16 cellular contexts compared by ENCODE assay signal in the genomic region with DNA sequence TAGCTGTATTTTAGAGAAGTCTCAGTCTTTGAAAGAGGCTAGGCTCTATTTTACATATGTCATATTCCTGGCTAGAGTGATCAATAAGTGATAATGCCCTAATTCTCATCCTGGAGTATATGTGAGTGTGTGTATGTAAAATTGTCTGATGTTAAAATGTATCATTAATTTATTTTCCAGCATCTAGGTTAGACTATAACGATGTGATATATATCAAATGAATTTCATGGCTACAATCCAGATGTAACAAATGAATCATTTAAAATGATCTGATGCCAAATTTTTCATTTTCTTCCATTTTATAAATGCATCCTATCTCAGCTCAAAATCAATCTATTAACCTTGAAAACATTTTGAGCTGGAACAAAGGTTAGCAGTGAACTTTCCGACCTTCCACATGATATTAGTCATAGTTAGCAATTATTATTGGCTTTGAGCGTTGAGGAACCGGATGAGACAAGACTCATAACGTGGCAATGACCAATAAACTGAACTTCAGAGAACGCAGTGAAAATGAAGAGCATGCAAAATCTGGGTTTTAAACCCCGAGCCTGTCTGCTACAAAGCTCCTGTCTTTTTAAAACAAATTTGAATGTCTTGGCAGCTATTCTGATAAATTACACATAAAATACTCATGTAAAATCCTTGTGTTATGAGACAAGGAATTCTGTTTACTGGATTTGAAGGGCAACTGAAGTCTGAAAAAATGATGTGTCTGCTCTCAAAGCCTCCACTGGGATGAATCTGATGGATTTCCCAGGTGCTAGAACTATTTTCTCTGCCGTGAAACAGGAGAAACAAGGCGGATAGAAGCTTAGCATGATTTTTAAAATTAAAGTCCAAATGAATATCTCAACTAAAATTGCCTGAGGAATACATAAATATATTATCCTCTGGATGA.
DNase-seq lines count a peak whose midpoint lies in the region; TF ChIP-seq lines count a peak whose summit lies in the region.
"Had no signal": no experiment of that assay in that cellular context is flagged by ENCODE, and none has a peak within 500 bp of the region (broad histone marks: within the 10 kb centered on the region; RNA-seq: fewer than 3 reads in every experiment).

No MANE protein-coding gene starts in this region.

- H2BK120ac ChIP-seq in mesenchymal stem cell (ENCODE audit: low read depth, low read length): no peak overlapping the region

- no peak overlapping the region for H3K9ac ChIP-seq in Karpas-422 (ENCODE audit: low read length)
- H3K9ac ChIP-seq in mesenchymal stem cell (ENCODE audit: low read length): peak overlapping the region; percentile 93
- H3K9ac ChIP-seq: BLaER1, KMS-11 had no signal

- H3K18ac ChIP-seq in mesenchymal stem cell (ENCODE audit: low read depth in 1 of 2, low read length in 2 of 2): no peak overlapping the region

- H3K36me3 ChIP-seq in Karpas-422 (ENCODE audit: insufficient read depth, low read length): no peaks in the 10 kb centered on the region
- H3K36me3 ChIP-seq in brain microvascular endothelial cell (replicated peaks): no peaks in the 10 kb centered on the region
- H3K36me3 ChIP-seq in mesenchymal stem cell (ENCODE audit: control insufficient read depth in 1 of 2, insufficient read depth in 2 of 2, low read depth in 1 of 2, low read length in 2 of 2): peaks cover 0 to 2% of the 10 kb centered on the region in 2 experiments
- H3K36me3 ChIP-seq: ascending aorta, BLaER1, heart right ventricle had no signal

- no peak for TF ChIP-seq CTCF in AG10803 (conservative IDR thresholded peaks at IDR 0.05; ENCODE audit: low read length)
- TF ChIP-seq CTCF in brain microvascular endothelial cell (IDR thresholded peaks at IDR 0.05; ENCODE audit: low read depth, low read length, missing control alignments): no peak

- H3K14ac ChIP-seq in mesenchymal stem cell (ENCODE audit: low read length in 2 of 2): no peak overlapping the region

- H3K9me3 ChIP-seq in Karpas-422 (ENCODE audit: low read length) (no peaks in the 10 kb centered on the region), mesenchymal stem cell (ENCODE audit: control insufficient read depth, low read length) (no peaks in the 10 kb centered on the region)
- H3K9me3 ChIP-seq: ascending aorta, heart right ventricle had no signal

- H2BK5ac ChIP-seq in mesenchymal stem cell (ENCODE audit: low read depth, low read length, poor library complexity, severe bottlenecking): no peak overlapping the region

- H3K4ac ChIP-seq in mesenchymal stem cell (ENCODE audit: low read depth in 1 of 2, low read length in 2 of 2): no peak overlapping the region

- H3K4me1 ChIP-seq in Karpas-422 (ENCODE audit: low read length): peaks cover 3% of the 10 kb centered on the region; the same call in 1 of the 2 replicates
- H3K4me1 ChIP-seq in mesenchymal stem cell (ENCODE audit: control insufficient read depth, insufficient read depth, low read depth, low read length): no peaks in the 10 kb centered on the region
- H3K4me1 ChIP-seq: BLaER1 had no signal

- H2BK15ac ChIP-seq in mesenchymal stem cell (ENCODE audit: low read depth, poor library complexity, severe bottlenecking): no peak overlapping the region

- WGBS in mesenchymal stem cell: 85% methylated on average over 6 of the region's 9 CpGs

- 0 out of 2 replicates have a peak overlapping the region, but pooled peaks have one; percentile 27 for H2AFZ ChIP-seq in Karpas-422 (ENCODE audit: low read length)
- no peak overlapping the region for H2AFZ ChIP-seq in mesenchymal stem cell (ENCODE audit: low read depth, low read length)

- no peak overlapping the region for H2BK12ac ChIP-seq in mesenchymal stem cell (ENCODE audit: low read length in 2 of 2)

- H3K27me3 ChIP-seq in Karpas-422 (ENCODE audit: low read length) (no peaks in the 10 kb centered on the region), brain microvascular endothelial cell (replicated peaks) (no peaks in the 10 kb centered on the region), mesenchymal stem cell (ENCODE audit: control insufficient read depth in 1 of 2, insufficient read depth in 1 of 2, low read length in 2 of 2) (no peaks in the 10 kb centered on the region)
- H3K27me3 ChIP-seq: ascending aorta, BLaER1, heart right ventricle had no signal

- peak; percentile 48 for DNase-seq in AG10803 (ENCODE audit: low read depth)
- no peak for DNase-seq in Karpas-422
- peak; percentile 65 for DNase-seq in brain microvascular endothelial cell
- DNase-seq in mesenchymal stem cell: no peak
- no peak for DNase-seq in cerebellar cortex (ENCODE audit: low spot score)
- DNase-seq in NCI-H748 (lab: John Stamatoyannopoulos, UW; ENCODE audit: unreplicated experiment): no peak
- DNase-seq in NCI-H748 treated with DMSO at 0.1 percent for 48 hours (lab: John Stamatoyannopoulos, UW): no peak
- DNase-seq in COLO668 (lab: John Stamatoyannopoulos, UW; ENCODE audit: unreplicated experiment): no peak
- DNase-seq: heart right ventricle; NCI-H526; stimulated activated CD4-positive, alpha-beta T cell treated with anti-CD3 and anti-CD28 coated beads, Interleukin-12 subunit alpha, Interleukin-12 subunit beta, amount 100 ng/mL, for 4 hours; SW 1271 had no signal

- H4K91ac ChIP-seq in mesenchymal stem cell (ENCODE audit: low read length): no peak overlapping the region

- no peak overlapping the region for H4K8ac ChIP-seq in mesenchymal stem cell (ENCODE audit: low read length)

- H3K79me1 ChIP-seq in mesenchymal stem cell (replicated peaks; ENCODE audit: low read length, poor library complexity, severe bottlenecking): no peaks in the 10 kb centered on the region

- H3K23ac ChIP-seq in mesenchymal stem cell (ENCODE audit: low read length in 2 of 2): no peak overlapping the region

- no peaks in the 10 kb centered on the region for H3K9me2 ChIP-seq in Karpas-422 (replicated peaks; ENCODE audit: insufficient read depth, low read length)

- no peaks in the 10 kb centered on the region for H3K79me2 ChIP-seq in Karpas-422 (ENCODE audit: low read length)

- no peak overlapping the region for H3K4me3 ChIP-seq in AG10803 (ENCODE audit: low read length)
- H3K4me3 ChIP-seq in Karpas-422 (ENCODE audit: low read length): no peak overlapping the region
- no peak overlapping the region for H3K4me3 ChIP-seq in brain microvascular endothelial cell (ENCODE audit: low read depth, low read length)
- peak overlapping the region in 1 of 2 experiments; percentile 53 for H3K4me3 ChIP-seq in mesenchymal stem cell (ENCODE audit: insufficient read depth in 1 of 2, low read depth in 1 of 2, low read length in 2 of 2)
- H3K4me3 ChIP-seq: ascending aorta, BLaER1, GM12878, heart right ventricle had no signal

- no peaks in the 10 kb centered on the region for H4K20me1 ChIP-seq in Karpas-422 (ENCODE audit: insufficient read depth, low read depth, low read length)
- H4K20me1 ChIP-seq: BLaER1 had no signal

- in situ Hi-C loops in brain microvascular endothelial cell (cut with HindIII; ENCODE audit: low pct_ligation_motif_present, low sequenced_read_pairs): no loop called here

- H2AK5ac ChIP-seq in mesenchymal stem cell (ENCODE audit: low read length, severe bottlenecking): no peak overlapping the region

- H3K4me2 ChIP-seq in Karpas-422 (ENCODE audit: low read depth, low read length, poor library complexity, severe bottlenecking) (no peak overlapping the region), mesenchymal stem cell (ENCODE audit: low read length, poor library complexity, severe bottlenecking) (no peak overlapping the region)
- H3K4me2 ChIP-seq: BLaER1, KMS-11 had no signal

- H3K27ac ChIP-seq in Karpas-422 (ENCODE audit: low read length) (no peak overlapping the region), brain microvascular endothelial cell (peak overlapping the region; percentile 58), mesenchymal stem cell (ENCODE audit: low read length, poor library complexity, severe bottlenecking) (no peak overlapping the region)
- H3K27ac ChIP-seq: BLaER1, KMS-11 had no signal

Comparison
In these comparisons a context has a peak if more than half of its experiments do, and no peak if none do; other contexts are left out.
1. DNase-seq: peak in AG10803 (single experiment) and brain microvascular endothelial cell (single experiment); none in Karpas-422 (single experiment), mesenchymal stem cell (single experiment), cerebellar cortex (single experiment), NCI-H748 (single experiment), NCI-H748 treated with DMSO at 0.1 percent for 48 hours (single experiment) and COLO668 (single experiment).